14 cellular contexts compared by ENCODE assay signal in genomic region chr7:93889261-93889660, GRCh38. TPM values are rescaled to one million over a fixed set of nuclear protein-coding genes. Genes with fewer than 3 reads are reported as not detected.
DNase-seq lines count a peak whose midpoint lies in the region; ATAC-seq and TF ChIP-seq lines count a peak whose summit lies in the region.
"Had no signal": no experiment of that assay in that cellular context is flagged by ENCODE, and none has a peak within 500 bp of the region (broad histone marks: within the 10 kb centered on the region; RNA-seq: fewer than 3 reads in every experiment).

No MANE protein-coding gene starts in this region.

- H3K4me1 Mint-ChIP-seq in Calu3 (ENCODE audit: low read depth, unreplicated experiment) (peaks cover 29% of the 10 kb centered on the region), neural progenitor cell (peaks cover 9% of the 10 kb centered on the region)

- peaks cover 64% of the 10 kb centered on the region for H3K27me3 ChIP-seq in neural progenitor cell

- H3K4me3 ChIP-seq in epithelial cell of proximal tubule (ENCODE audit: low read depth, low read length) = peak overlapping the region; percentile 84
- no peak overlapping the region for H3K4me3 ChIP-seq in neural progenitor cell

- no peaks in the 10 kb centered on the region for H3K27me3 Mint-ChIP-seq in Calu3 (ENCODE audit: unreplicated experiment)
- peaks cover 10% of the 10 kb centered on the region for H3K27me3 Mint-ChIP-seq in neural progenitor cell (ENCODE audit: insufficient read depth, low read depth)

- no peaks in the 10 kb centered on the region for H3K36me3 ChIP-seq in neural progenitor cell

- no peak for TF ChIP-seq CTCF in Calu3 (IDR thresholded peaks at IDR 0.05; ENCODE audit: unreplicated experiment)
- no peak for TF ChIP-seq CTCF in epithelial cell of proximal tubule (conservative IDR thresholded peaks at IDR 0.05; ENCODE audit: low read depth, low read length)
- TF ChIP-seq CTCF in neural progenitor cell (IDR thresholded peaks at IDR 0.05) = no peak

- CTCF ChIA-PET in Calu3 (lab: Charles Lee) = no interaction called here

- H3K27ac ChIP-seq in neural progenitor cell = no peak overlapping the region

- H3F3A ChIP-seq in neural progenitor cell (ENCODE audit: low read depth) = no peaks in the 10 kb centered on the region

- intact Hi-C loops in Calu3 (cut with micrococcal nuclease; ENCODE audit: unreplicated experiment) (no loop called here), left colon (cut with DNase I, micrococcal nuclease) (no loop called here)

- H3K36me3 Mint-ChIP-seq in Calu3 (ENCODE audit: insufficient read depth, unreplicated experiment) = peaks cover 44% of the 10 kb centered on the region
- H3K36me3 Mint-ChIP-seq in neural progenitor cell = no peaks in the 10 kb centered on the region
- H3K36me3 Mint-ChIP-seq: activated naive CD8-positive, alpha-beta T cell treated with anti-CD3 and anti-CD28 coated beads for 36 hours; IgD-negative memory B cell had no signal

- no peak overlapping the region for H3K9ac ChIP-seq in neural progenitor cell

- DNase-seq in Calu3 (no peak), NCI-H226 (peak; percentile 9), epithelial cell of proximal tubule (ENCODE audit: low read depth) (peak; percentile 13), neural progenitor cell (ENCODE audit: low spot score) (no peak), NCI-H510A treated with DMSO at 0.1 percent for 48 hours (lab: John Stamatoyannopoulos, UW) (no peak), GM19240 (ENCODE audit: insufficient read length, low spot score) (no peak), left colon (no peak)
- DNase-seq in effector CD4-positive, alpha-beta T cell = no peak
- DNase-seq: NCI-H1694 had no signal

- H3K9me3 Mint-ChIP-seq in Calu3 (ENCODE audit: low read depth, unreplicated experiment) = peaks cover 2% of the 10 kb centered on the region
- no peaks in the 10 kb centered on the region for H3K9me3 Mint-ChIP-seq in neural progenitor cell
- H3K9me3 Mint-ChIP-seq: activated naive CD8-positive, alpha-beta T cell treated with anti-CD3 and anti-CD28 coated beads for 36 hours; IgD-negative memory B cell had no signal

- TSS peak; percentile 42 for BruUV-seq in Calu3 (replicated peaks; lab: Mats Ljungman, UMichigan)

- no peaks in the 10 kb centered on the region for H3K9me3 ChIP-seq in neural progenitor cell (ENCODE audit: low read depth)

- peak overlapping the region; percentile 83 for H3K4me3 Mint-ChIP-seq in Calu3 (ENCODE audit: low read depth, unreplicated experiment)
- H3K4me3 Mint-ChIP-seq in neural progenitor cell = peak overlapping the region; percentile 97

- no peak overlapping the region for H2AFZ ChIP-seq in neural progenitor cell (replicated peaks)

- H3K4me1 ChIP-seq in neural progenitor cell = no peaks in the 10 kb centered on the region

- H3K4me2 ChIP-seq in neural progenitor cell = no peak overlapping the region

- ATAC-seq in left colon = no peak
- ATAC-seq: stimulated activated naive CD8-positive, alpha-beta T cell treated with anti-CD3 and anti-CD28 coated beads, Interleukin-15, Interleukin-2, amounts not matched to agents 100 U/mL and 50 U/mL, for 24 hours had no signal

- peak overlapping the region; percentile 66 for H3K27ac Mint-ChIP-seq in Calu3 (ENCODE audit: unreplicated experiment)
- no peak overlapping the region for H3K27ac Mint-ChIP-seq in neural progenitor cell
- H3K27ac Mint-ChIP-seq: activated naive CD8-positive, alpha-beta T cell treated with anti-CD3 and anti-CD28 coated beads for 36 hours; IgD-negative memory B cell had no signal

- no peaks in the 10 kb centered on the region for H4K20me1 ChIP-seq in neural progenitor cell (ENCODE audit: low read depth)

- H3K79me2 ChIP-seq in neural progenitor cell (ENCODE audit: low read depth) = no peaks in the 10 kb centered on the region

RNA-seq across cellular contexts. Expression of gene TFPI2, which starts 1.3 kb away (rescaled TPM):
- total RNA-seq in Calu3 (2022) = 213 and 218 TPM in 2 replicates
- 144 and 162 TPM in 2 replicates for total RNA-seq in epithelial cell of proximal tubule
- total RNA-seq in neural progenitor cell (ENCODE audit: low replicate concordance) = 1.5 and 5.8 TPM in 2 replicates
- total RNA-seq in left colon = under 1 TPM; 0.37 to 0.47 TPM
- total RNA-seq: activated CD8-positive, alpha-beta memory T cell treated with anti-CD3 and anti-CD28 coated beads for 36 hours; activated naive CD8-positive, alpha-beta T cell treated with anti-CD3 and anti-CD28 coated beads for 36 hours; OCI-LY7 had no signal

RNA-seq across cellular contexts. Expression of gene GNGT1, which starts 17.1 kb away (rescaled TPM):
- total RNA-seq in Calu3 (2022) (not detected in 2 replicates), epithelial cell of proximal tubule (not detected in 2 replicates), neural progenitor cell (ENCODE audit: low replicate concordance) (0.06 TPM in 1 of 2 replicates, not detected in the other), left colon (not detected)
- total RNA-seq: activated CD8-positive, alpha-beta memory T cell treated with anti-CD3 and anti-CD28 coated beads for 36 hours; activated naive CD8-positive, alpha-beta T cell treated with anti-CD3 and anti-CD28 coated beads for 36 hours; OCI-LY7 had no signal

RNA-seq across cellular contexts. Expression of gene GNG11, which starts 32.3 kb away (rescaled TPM):
- total RNA-seq in Calu3 (2022) (2.6 and 3.5 TPM in 2 replicates), epithelial cell of proximal tubule (35.2 and 43.6 TPM in 2 replicates), neural progenitor cell (ENCODE audit: low replicate concordance) (0.56 and 0.86 TPM in 2 replicates), left colon (1 to 10 TPM; 2.5 to 4.2 TPM)
- total RNA-seq: activated CD8-positive, alpha-beta memory T cell treated with anti-CD3 and anti-CD28 coated beads for 36 hours; activated naive CD8-positive, alpha-beta T cell treated with anti-CD3 and anti-CD28 coated beads for 36 hours had no signal

Comparison
In these comparisons a context has a peak if more than half of its experiments do, and no peak if none do; other contexts are left out.
1. DNase-seq: peak in NCI-H226 (single experiment) and epithelial cell of proximal tubule (single experiment); none in Calu3 (single experiment), neural progenitor cell (single experiment), effector CD4-positive, alpha-beta T cell (single experiment), NCI-H510A treated with DMSO at 0.1 percent for 48 hours (single experiment), GM19240 (single experiment) and left colon (0 of 2).
2. RNA of gene TFPI2, which starts 1.3 kb away (total RNA-seq): 213 to 218 TPM in Calu3 and 144 to 162 TPM in epithelial cell of proximal tubule; 1.5 to 5.8 TPM in neural progenitor cell and 0.37 to 0.47 TPM in left colon; every median in the first group is over 10 times any median in the second.